17 cellular contexts compared by ENCODE assay signal in the genomic region with DNA sequence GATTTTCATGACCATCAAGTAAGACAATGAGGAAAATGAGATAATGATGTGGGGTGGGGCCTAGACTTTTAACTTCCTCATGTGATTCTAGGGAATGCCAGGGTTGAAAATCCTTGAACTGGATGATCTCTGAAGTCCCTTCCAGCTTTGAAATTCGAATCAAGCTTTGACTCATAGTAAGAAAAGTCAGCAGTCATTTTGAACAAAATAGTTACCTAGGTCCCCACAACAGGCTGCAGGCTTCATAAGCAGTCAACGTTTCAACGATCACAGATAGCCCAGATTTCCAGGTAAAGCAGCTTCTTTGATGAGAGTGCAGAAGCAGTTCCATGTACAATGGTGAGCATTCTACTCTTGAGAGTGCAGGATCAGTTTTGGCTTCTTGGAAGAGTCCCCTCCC.
DNase-seq lines count a peak whose midpoint lies in the region; ATAC-seq and TF ChIP-seq lines count a peak whose summit lies in the region.
"Had no signal": no experiment of that assay in that cellular context is flagged by ENCODE, and none has a peak within 500 bp of the region (broad histone marks: within the 10 kb centered on the region; RNA-seq: fewer than 3 reads in every experiment).

No MANE protein-coding gene starts in this region.

- H3K27me3 ChIP-seq in esophagus muscularis mucosa = no peaks in the 10 kb centered on the region
- H3K27me3 ChIP-seq: MG63 had no signal

- H3K4me3 ChIP-seq in fibroblast of mammary gland (ENCODE audit: control insufficient read depth, low read depth, low read length) (no peak overlapping the region), esophagus muscularis mucosa (no peak overlapping the region)
- H3K4me3 ChIP-seq: MG63 had no signal

- no peaks in the 10 kb centered on the region for H3K4me1 ChIP-seq in esophagus muscularis mucosa

- H3K27ac ChIP-seq in esophagus muscularis mucosa (replicated peaks in 1 of 4) = no peak overlapping the region

- DNase-seq in GM13977 (ENCODE audit: low spot score) (no peak), fibroblast of mammary gland (ENCODE audit: low read depth) (no peak), HuH-7 (ENCODE audit: low spot score) (no peak), esophagus muscularis mucosa (ENCODE audit: extremely low spot score) (no peak), head of caudate nucleus (no peak)
- DNase-seq: CD4-positive, alpha-beta T cell; EL; HCEC 1CT; IMR-90; Karpas-422; MG63; NCI-H1092 treated with DMSO at 0.1 percent for 48 hours; NCI-H187; NK-92 treated with Interleukin-12 subunit alpha and Interleukin-12 subunit beta, amount 100 ng/mL, for 24 hours; SHP77 treated with DMSO at 0.1 percent for 48 hours had no signal

- no peaks in the 10 kb centered on the region for H3K36me3 ChIP-seq in esophagus muscularis mucosa
- H3K36me3 ChIP-seq: MG63 had no signal

- intact Hi-C loops in esophagus muscularis mucosa (cut with DNase I) (no loop called here), head of caudate nucleus (cut with DNase I) (no loop called here)

- 62% methylated on average over 2 of the region's 3 CpGs for WGBS in esophagus muscularis mucosa

- ATAC-seq in GM18870 (IDR thresholded peaks at IDR 0.05; ENCODE audit: unreplicated experiment) (peak; percentile 50), HG02885 (IDR thresholded peaks at IDR 0.05; ENCODE audit: poor library complexity, unreplicated experiment) (peak; percentile 64)

- peak; percentile 5 for TF ChIP-seq CTCF in GM13977 (IDR thresholded peaks at IDR 0.05; ENCODE audit: extremely low read depth, insufficient read depth, missing control alignments)
- TF ChIP-seq CTCF in fibroblast of mammary gland (conservative IDR thresholded peaks at IDR 0.05; ENCODE audit: control insufficient read depth, insufficient read depth, low read depth, low read length) = peak; percentile 3
- no peak for TF ChIP-seq CTCF in esophagus muscularis mucosa (IDR thresholded peaks at IDR 0.05)

- TF ChIP-seq EP300 in esophagus muscularis mucosa (IDR thresholded peaks at IDR 0.05) = no peak

- in situ Hi-C loops in GM13977 (cut with MboI; ENCODE audit: low pct_unique_long_range_greater_than_20kb, low sequenced_read_pairs, unreplicated experiment) = no loop called here

- H3K9me3 ChIP-seq in esophagus muscularis mucosa = no peaks in the 10 kb centered on the region
- H3K9me3 ChIP-seq: MG63 had no signal

- TF ChIP-seq POLR2A in esophagus muscularis mucosa (IDR thresholded peaks at IDR 0.05; ENCODE audit: low read depth) = no peak

Comparison
In these comparisons a context has a peak if more than half of its experiments do, and no peak if none do; other contexts are left out.
1. CTCF ChIP-seq: peak in GM13977 (single experiment) and fibroblast of mammary gland (single experiment); none in esophagus muscularis mucosa (0 of 3).